In genomic region chr2:27890146-27891062, GRCh38 we compare ENCODE assay signal across 8 cellular contexts. TPM values are rescaled to one million over a fixed set of nuclear protein-coding genes. Genes with fewer than 3 reads are reported as not detected.
DNase-seq lines count a peak whose midpoint lies in the region; ATAC-seq and TF ChIP-seq lines count a peak whose summit lies in the region.

TSS of gene BABAM2 (plus strand) at chr2:27890729. CDS start at chr2:27894557, 3,828 bp downstream.
TSS of gene RBKS (minus strand) at chr2:27890387. CDS start at chr2:27890345, 42 bp downstream.

- DNase-seq in GM04504 (ENCODE audit: low read depth) (peak; percentile 66), NAMALWA (ENCODE audit: low spot score) (peak; percentile 88), SK-N-DZ (ENCODE audit: low spot score) (peak; percentile 70), globus pallidus (ENCODE audit: low spot score) (peak; percentile 67), omental fat pad (ENCODE audit: low spot score) (peak; percentile 76), testis (peak; percentile 93)
- peak; percentile 91 for DNase-seq in activated naive CD4-positive, alpha-beta T cell treated with anti-CD3 and anti-CD28 coated beads, Interleukin-2, amount 50 U/mL, for 16 hours

- WGBS in testis, 2 donors: 0 to 1% methylated on average over 17 to 80 of the region's 84 CpGs

- H3K27me3 ChIP-seq in testis: no peaks in the 10 kb centered on the region

- peak; percentile 77 for ATAC-seq in HG02571 (IDR thresholded peaks at IDR 0.05; ENCODE audit: unreplicated experiment)
- ATAC-seq in omental fat pad (ENCODE audit: low FRiP score): peak; percentile 88

- TF ChIP-seq POLR2A in testis (IDR thresholded peaks at IDR 0.05): peak; percentile 17

- TF ChIP-seq CTCF in omental fat pad (IDR thresholded peaks at IDR 0.05): no peak
- no peak for TF ChIP-seq CTCF in testis (IDR thresholded peaks at IDR 0.05)

- peak within 1 kb of the TSS; percentile 92 to 97 for H3K27ac ChIP-seq in testis

- H3K9me3 ChIP-seq in testis: no peaks in the 10 kb centered on the region

- intact Hi-C loops in testis (cut with DNase I; ENCODE audit: low total_unique reads): no loop called here

- no peaks in the 10 kb centered on the region for H3K36me3 ChIP-seq in testis (ENCODE audit: low read depth, missing control alignments)

- H3K4me1 ChIP-seq in testis: peaks cover 4% of the 10 kb centered on the region

- H3K4me3 ChIP-seq in testis: peak within 1 kb of the TSS; percentile 83 to 84

RNA-seq across cellular contexts. Expression of gene BABAM2, which starts in this region (rescaled TPM):
- polyA plus RNA-seq in SK-N-DZ (2014; cell fraction: cytosol; rRNA removed): 19.3 and 25.0 TPM in 2 replicates
- polyA plus RNA-seq in SK-N-DZ (2014; cell fraction: nucleus; rRNA removed): 7.1 and 9.3 TPM in 2 replicates
- total RNA-seq in omental fat pad (10 to 100 TPM; 29.2 to 41.0 (median 36.5) TPM), testis (10 to 100 TPM; 49.2 to 59.1 TPM)
- polyA plus RNA-seq in testis (ENCODE audit: insufficient read depth, low read depth, low replicate concordance): 70.6 TPM

RNA-seq across cellular contexts. Expression of gene RBKS, which starts in this region (rescaled TPM):
- 1.5 and 3.1 TPM in 2 replicates for polyA plus RNA-seq in SK-N-DZ (2014; cell fraction: cytosol; rRNA removed)
- 0.12 and 0.82 TPM in 2 replicates for polyA plus RNA-seq in SK-N-DZ (2014; cell fraction: nucleus; rRNA removed)
- 10 to 100 TPM in 1 of 4 donors, 1 to 10 TPM in 3; 2.1 to 12.3 (median 4.8) TPM for total RNA-seq in omental fat pad
- 1 to 10 TPM; 6.1 to 6.3 TPM for total RNA-seq in testis
- polyA plus RNA-seq in testis (ENCODE audit: insufficient read depth, low read depth, low replicate concordance): 18.4 TPM

Comparison
In these comparisons a context has a peak if more than half of its experiments do, and no peak if none do; other contexts are left out.
1. Peak in every context shown above with its lines: DNase-seq, ATAC-seq, H3K4me3 ChIP-seq and H3K27ac ChIP-seq.